In the genomic region with DNA sequence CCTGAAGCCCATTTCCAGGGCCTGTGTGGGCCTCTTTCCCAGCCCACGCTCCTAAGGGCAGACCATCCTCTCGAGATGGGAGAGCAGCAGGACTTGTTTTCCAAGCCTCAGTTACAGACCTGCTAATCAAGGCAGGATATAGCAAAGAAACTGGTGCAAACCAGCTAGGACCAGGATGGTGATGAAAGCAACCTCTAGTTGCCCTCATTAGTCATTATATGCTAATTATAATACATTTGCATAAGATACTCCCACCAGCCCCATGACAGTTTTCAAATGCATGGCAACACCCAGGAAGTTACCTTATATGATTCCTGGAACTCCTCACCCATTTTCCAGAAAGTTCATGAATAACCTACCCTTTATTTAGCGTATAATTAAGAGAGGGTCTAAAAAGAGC, we compare ENCODE assay signal across 22 cellular contexts. TPM values are rescaled to one million over a fixed set of nuclear protein-coding genes. Genes with fewer than 3 reads are reported as not detected.
A peak's percentile ranks its signal among the peaks of the same experiment; 100 is the strongest.
DNase-seq lines count a peak whose midpoint lies in the region; ATAC-seq, FAIRE-seq and TF ChIP-seq lines count a peak whose summit lies in the region.
"Had no signal": no experiment of that assay in that cellular context is flagged by ENCODE, and none has a peak within 500 bp of the region (broad histone marks: within the 10 kb centered on the region; RNA-seq: fewer than 3 reads in every experiment).

No MANE protein-coding gene starts in this region.

- no peak overlapping the region for H3K27ac Mint-ChIP-seq in activated CD8-positive, alpha-beta T cell treated with anti-CD3 and anti-CD28 coated beads for 36 hours
- H3K27ac Mint-ChIP-seq in activated CD8-positive, alpha-beta T cell treated with anti-CD3 and anti-CD28 coated beads, Interleukin-2, amount 10 ng/mL, durations not matched to agents 7 days and 5 days = no peak overlapping the region
- no peak overlapping the region for H3K27ac Mint-ChIP-seq in Caco-2 (ENCODE audit: unreplicated experiment)
- H3K27ac Mint-ChIP-seq: CD4-positive, alpha-beta memory T cell had no signal

- no peak for FAIRE-seq in H1 (lab: Jason Lieb, UNC)

- no peaks in the 10 kb centered on the region for H3K36me3 ChIP-seq in H1 (ENCODE audit: control insufficient read depth in 2 of 4, insufficient read depth in 4 of 4, low read length in 3 of 4)
- no peaks in the 10 kb centered on the region for H3K36me3 ChIP-seq in neuronal stem cell (replicated peaks in 1 of 2; ENCODE audit: control insufficient read depth in 2 of 2, insufficient read depth in 2 of 2, low read length in 2 of 2)
- H3K36me3 ChIP-seq in Caco-2 (ENCODE audit: control insufficient read depth, insufficient read depth, low read length) = no peaks in the 10 kb centered on the region
- H3K36me3 ChIP-seq: MG63 had no signal

- H3K14ac ChIP-seq in H1 (ENCODE audit: insufficient read length) (no peak overlapping the region), neuronal stem cell (ENCODE audit: low read length) (no peak overlapping the region)

- H3K4me1 ChIP-seq in H1 (replicated peaks in 1 of 4; ENCODE audit: control insufficient read depth in 3 of 4, insufficient read depth in 4 of 4, low read length in 3 of 4) (peaks cover 0 to 3% (median 0%) of the 10 kb centered on the region in 4 experiments; a peak in 2 of 7 replicates), neuronal stem cell (ENCODE audit: control insufficient read depth in 2 of 2, insufficient read depth in 1 of 2, low read depth in 1 of 2, low read length in 2 of 2) (peaks cover 0 to 6% of the 10 kb centered on the region in 2 donors), Caco-2 (no peaks in the 10 kb centered on the region)

- H3K4me3 ChIP-seq in H1 (ENCODE audit: extremely low read depth in 1 of 4, insufficient read depth in 2 of 4, low read depth in 3 of 4, low read length in 4 of 4) = no peak overlapping the region
- H3K4me3 ChIP-seq in neuronal stem cell (ENCODE audit: low read length in 2 of 2) = no peak overlapping the region
- H3K4me3 ChIP-seq in Caco-2 (ENCODE audit: low read depth, low read length) = no peak overlapping the region
- H3K4me3 ChIP-seq: MG63 had no signal

- H4K91ac ChIP-seq in H1 (replicated peaks; ENCODE audit: insufficient read length, low read length) (peak overlapping the region; percentile 61), neuronal stem cell (ENCODE audit: low read depth, low read length, poor library complexity) (no peak overlapping the region)

- peak; percentile 50 for ATAC-seq in activated CD8-positive, alpha-beta T cell treated with anti-CD3 and anti-CD28 coated beads for 36 hours
- no peak for ATAC-seq in activated CD8-positive, alpha-beta T cell treated with anti-CD3 and anti-CD28 coated beads, Interleukin-2, amount 10 ng/mL, durations not matched to agents 7 days and 5 days
- ATAC-seq in HG03280 (IDR thresholded peaks at IDR 0.05; ENCODE audit: unreplicated experiment) = no peak

- H3K9ac ChIP-seq in H1 (replicated peaks in 1 of 4; ENCODE audit: extremely low read depth in 1 of 4, low read depth in 3 of 4, low read length in 3 of 4) (no peak overlapping the region), neuronal stem cell (ENCODE audit: low read depth, low read length, poor library complexity) (no peak overlapping the region)
- H3K9ac ChIP-seq: KMS-11, SK-N-SH had no signal

- no peak overlapping the region for H4K8ac ChIP-seq in H1 (ENCODE audit: extremely low read depth, insufficient read depth, low read length)
- H4K8ac ChIP-seq in neuronal stem cell (ENCODE audit: low read depth, low read length) = no peak overlapping the region

- intact Hi-C loops in activated CD8-positive, alpha-beta T cell treated with anti-CD3 and anti-CD28 coated beads for 36 hours (cut with micrococcal nuclease) = loop anchor here (10.0 kb wide), 1 partner anchor 155 kb away; no protein-coding TSS in a partner anchor
- intact Hi-C loops in Caco-2 (cut with micrococcal nuclease; ENCODE audit: unreplicated experiment) = loop anchor here (5.0 kb wide), 2 partner anchors 52 to 302 kb away; no protein-coding TSS in a partner anchor

- TF ChIP-seq RAD21 in H1 (IDR thresholded peaks at IDR 0.05 in 1 of 2, conservative IDR thresholded peaks at IDR 0.05 in 1 of 2; ENCODE audit: low read depth in 2 of 2, low read length in 2 of 2) = no peak

- H4K20me1 ChIP-seq in H1 (replicated peaks in 1 of 2; ENCODE audit: control insufficient read depth in 1 of 2, insufficient read depth in 2 of 2, low read length in 2 of 2) = no peaks in the 10 kb centered on the region

- WGBS in H1 (ENCODE audit: extremely low coverage in 1 of 2, insufficient coverage in 1 of 2, insufficient read length in 1 of 2, insufficient replicate concordance in 2 of 2, low coverage in 1 of 2, low lambda C conversion rate in 2 of 2, missing lambda C conversion rate in 1 of 2), 2 experiments = 90% methylated on average over 3 of the region's 3 CpGs; no CpG with 5 or more reads in 1 of the 2 experiments
- no CpG with 5 or more reads among the region's 3 CpGs for WGBS in neuronal stem cell (ENCODE audit: extremely low coverage in 2 of 2, insufficient read length in 2 of 2, insufficient replicate concordance in 1 of 2), 2 donors

- no peak overlapping the region for H2AK5ac ChIP-seq in H1 (ENCODE audit: low read depth, low read length)
- no peak overlapping the region for H2AK5ac ChIP-seq in neuronal stem cell (ENCODE audit: low read depth, low read length)

- no peak for TF ChIP-seq POLR2A in H1 (IDR thresholded peaks at IDR 0.05; ENCODE audit: control extremely low read depth in 1 of 2, low read depth in 2 of 2, low read length in 2 of 2)

- H3K4me1 Mint-ChIP-seq in activated CD8-positive, alpha-beta T cell treated with anti-CD3 and anti-CD28 coated beads for 36 hours (ENCODE audit: low read depth) = peaks cover 2% of the 10 kb centered on the region
- peaks cover 2% of the 10 kb centered on the region for H3K4me1 Mint-ChIP-seq in activated CD8-positive, alpha-beta T cell treated with anti-CD3 and anti-CD28 coated beads, Interleukin-2, amount 10 ng/mL, durations not matched to agents 7 days and 5 days (ENCODE audit: low read depth)
- H3K4me1 Mint-ChIP-seq in Caco-2 (ENCODE audit: low read depth, unreplicated experiment) = no peaks in the 10 kb centered on the region

- POLR2A ChIA-PET in activated CD8-positive, alpha-beta T cell treated with anti-CD3 and anti-CD28 coated beads for 36 hours (lab: Charles Lee) = no interaction called here
- POLR2A ChIA-PET in activated CD8-positive, alpha-beta T cell treated with anti-CD3 and anti-CD28 coated beads, Interleukin-2, amount 10 ng/mL, durations not matched to agents 7 days and 5 days (lab: Charles Lee) = no interaction called here
- POLR2A ChIA-PET in H1 (lab: Charles Lee; ENCODE audit: partially characterized antibody) = no interaction called here
- POLR2A ChIA-PET in Caco-2 (lab: Charles Lee) = no interaction called here

- H3K4me2 ChIP-seq in H1 (ENCODE audit: insufficient read depth in 1 of 2, low read depth in 2 of 2, low read length in 2 of 2) = no peak overlapping the region
- H3K4me2 ChIP-seq in neuronal stem cell (ENCODE audit: insufficient read depth, low read length, poor library complexity, severe bottlenecking) = no peak overlapping the region
- H3K4me2 ChIP-seq: KMS-11, SK-N-SH had no signal

- H3K27me3 Mint-ChIP-seq in activated CD8-positive, alpha-beta T cell treated with anti-CD3 and anti-CD28 coated beads for 36 hours = peaks cover 3% of the 10 kb centered on the region
- peaks cover 9% of the 10 kb centered on the region for H3K27me3 Mint-ChIP-seq in activated CD8-positive, alpha-beta T cell treated with anti-CD3 and anti-CD28 coated beads, Interleukin-2, amount 10 ng/mL, durations not matched to agents 7 days and 5 days (ENCODE audit: low read depth)
- peaks cover 2% of the 10 kb centered on the region for H3K27me3 Mint-ChIP-seq in Caco-2 (ENCODE audit: insufficient read depth, unreplicated experiment)

- H2BK120ac ChIP-seq in H1 (replicated peaks; ENCODE audit: low read depth, low read length) = no peak overlapping the region
- H2BK120ac ChIP-seq in neuronal stem cell (ENCODE audit: low read depth, low read length) = no peak overlapping the region

- H3K27me3 ChIP-seq in H1 (replicated peaks in 1 of 4; ENCODE audit: control insufficient read depth in 3 of 4, extremely low read depth in 1 of 4, insufficient read depth in 3 of 4, low read length in 3 of 4) (0 out of 7 replicates have a peak, but pooled peaks cover 0 to 2% (median 0%) of the 10 kb centered on the region in 4 experiments), neuronal stem cell (ENCODE audit: control insufficient read depth in 3 of 3, insufficient read depth in 3 of 3, low read depth in 1 of 3, low read length in 3 of 3) (peaks cover 0 to 8% (median 0%) of the 10 kb centered on the region in 3 experiments), Caco-2 (replicated peaks; ENCODE audit: control insufficient read depth, insufficient read depth, low read length) (no peaks in the 10 kb centered on the region)
- H3K27me3 ChIP-seq: MG63 had no signal

- H4K5ac ChIP-seq in H1 (ENCODE audit: insufficient read length, low read depth, low read length) = no peak overlapping the region

- no peaks in the 10 kb centered on the region for H3K79me2 ChIP-seq in H1 (ENCODE audit: control insufficient read depth in 1 of 2, insufficient read depth in 2 of 2, low read length in 2 of 2)

- no peak overlapping the region for H3K4ac ChIP-seq in H1 (replicated peaks; ENCODE audit: insufficient read length, low read depth, low read length)
- no peak overlapping the region for H3K4ac ChIP-seq in neuronal stem cell (ENCODE audit: low read length)

- H3K79me1 ChIP-seq in H1 (ENCODE audit: low read depth, low read length) (no peaks in the 10 kb centered on the region), neuronal stem cell (ENCODE audit: low read depth, low read length) (no peaks in the 10 kb centered on the region)

- H2BK12ac ChIP-seq in H1 (ENCODE audit: low read depth, low read length) (no peak overlapping the region), neuronal stem cell (ENCODE audit: low read length) (no peak overlapping the region)

- CTCF ChIA-PET in activated CD8-positive, alpha-beta T cell treated with anti-CD3 and anti-CD28 coated beads for 36 hours (lab: Charles Lee) = interaction anchor here (0.9 to 4.2 kb wide), 3 partner anchors 10 to 313 kb away, joined by 3 to 17 read pairs (median 5); no protein-coding TSS in a partner anchor
- CTCF ChIA-PET in activated CD8-positive, alpha-beta T cell treated with anti-CD3 and anti-CD28 coated beads, Interleukin-2, amount 10 ng/mL, durations not matched to agents 7 days and 5 days (lab: Charles Lee) = interaction anchor here (1.0 to 4.5 kb wide), 3 partner anchors 15 to 165 kb away, joined by 3 to 26 read pairs (median 23); no protein-coding TSS in a partner anchor
- CTCF ChIA-PET in H1 (lab: Charles Lee; ENCODE audit: partially characterized antibody) (interaction anchor here (0.9 to 6.4 kb wide), 15 partner anchors 8 to 450 kb away, joined by 3 to 165 read pairs (median 5); partner anchors contain the start of gene TRH), Caco-2 (lab: Charles Lee) (no interaction called here)

- no peak overlapping the region for H3K27ac ChIP-seq in H1 (ENCODE audit: low read depth, low read length)
- H3K27ac ChIP-seq in neuronal stem cell (replicated peaks; ENCODE audit: low read length) = no peak overlapping the region
- H3K27ac ChIP-seq: KMS-11 had no signal

- H2BK15ac ChIP-seq in H1 (ENCODE audit: low read length) = no peak overlapping the region
- no peak overlapping the region for H2BK15ac ChIP-seq in neuronal stem cell (ENCODE audit: low read length)

- H3K18ac ChIP-seq in H1 (ENCODE audit: extremely low read depth, low read length) (no peak overlapping the region), neuronal stem cell (ENCODE audit: low read length) (peak overlapping the region; percentile 21)

- H3K4me3 Mint-ChIP-seq in activated CD8-positive, alpha-beta T cell treated with anti-CD3 and anti-CD28 coated beads for 36 hours = no peak overlapping the region
- no peak overlapping the region for H3K4me3 Mint-ChIP-seq in activated CD8-positive, alpha-beta T cell treated with anti-CD3 and anti-CD28 coated beads, Interleukin-2, amount 10 ng/mL, durations not matched to agents 7 days and 5 days
- H3K4me3 Mint-ChIP-seq in Caco-2 (ENCODE audit: unreplicated experiment) = no peak overlapping the region
- H3K4me3 Mint-ChIP-seq: CD4-positive, alpha-beta memory T cell had no signal

- no peak overlapping the region for H2BK5ac ChIP-seq in H1 (ENCODE audit: low read depth, low read length)
- no peak overlapping the region for H2BK5ac ChIP-seq in neuronal stem cell (ENCODE audit: low read length)

- TF ChIP-seq EP300 in H1 (IDR thresholded peaks at IDR 0.05; ENCODE audit: borderline replicate concordance in 1 of 2, low read depth in 2 of 2, low read length in 2 of 2) = no peak

- peak; percentile 10 for DNase-seq in activated CD8-positive, alpha-beta T cell treated with anti-CD3 and anti-CD28 coated beads for 36 hours
- no peak for DNase-seq in activated CD8-positive, alpha-beta T cell treated with anti-CD3 and anti-CD28 coated beads, Interleukin-2, amount 10 ng/mL, durations not matched to agents 7 days and 5 days
- peak; percentile 25 for DNase-seq in NAMALWA (ENCODE audit: low spot score)
- no peak for DNase-seq in H1 (ENCODE audit: low read depth in 1 of 2, low spot score in 2 of 2)
- no peak for DNase-seq in neuronal stem cell (ENCODE audit: low spot score)
- no peak for DNase-seq in germinal center (ENCODE audit: low spot score)
- DNase-seq in Caco-2 = no peak
- DNase-seq: Calu3; CD4-positive, alpha-beta memory T cell; H7; MG63; NCI-H1105; NCI-H2081; NCI-H446 treated with DMSO at 0.1 percent for 48 hours; NCI-H69; RPMI8226; SHP77 treated with DMSO at 0.1 percent for 48 hours; SK-N-SH had no signal

- H3K9me3 ChIP-seq in H1 (ENCODE audit: insufficient read depth in 2 of 2, low read depth in 1 of 2, low read length in 1 of 2) = no peaks in the 10 kb centered on the region
- H3K9me3 ChIP-seq in neuronal stem cell (replicated peaks in 1 of 2; ENCODE audit: control insufficient read depth in 2 of 2, insufficient read depth in 1 of 2, low read depth in 1 of 2, low read length in 2 of 2) = peaks cover 0 to 3% of the 10 kb centered on the region in 2 donors
- no peaks in the 10 kb centered on the region for H3K9me3 ChIP-seq in Caco-2
- H3K9me3 ChIP-seq: MG63, SK-N-SH had no signal

- no peaks in the 10 kb centered on the region for H3K9me3 Mint-ChIP-seq in activated CD8-positive, alpha-beta T cell treated with anti-CD3 and anti-CD28 coated beads for 36 hours
- no peaks in the 10 kb centered on the region for H3K9me3 Mint-ChIP-seq in activated CD8-positive, alpha-beta T cell treated with anti-CD3 and anti-CD28 coated beads, Interleukin-2, amount 10 ng/mL, durations not matched to agents 7 days and 5 days (ENCODE audit: insufficient read depth)
- H3K9me3 Mint-ChIP-seq in Caco-2 (ENCODE audit: unreplicated experiment) = no peaks in the 10 kb centered on the region

- no peaks in the 10 kb centered on the region for H3K36me3 Mint-ChIP-seq in activated CD8-positive, alpha-beta T cell treated with anti-CD3 and anti-CD28 coated beads for 36 hours (ENCODE audit: low read depth)
- H3K36me3 Mint-ChIP-seq in activated CD8-positive, alpha-beta T cell treated with anti-CD3 and anti-CD28 coated beads, Interleukin-2, amount 10 ng/mL, durations not matched to agents 7 days and 5 days (ENCODE audit: low read depth) = no peaks in the 10 kb centered on the region
- H3K36me3 Mint-ChIP-seq in Caco-2 (ENCODE audit: insufficient read depth, unreplicated experiment) = no peaks in the 10 kb centered on the region
- H3K36me3 Mint-ChIP-seq: CD4-positive, alpha-beta memory T cell had no signal

- no peak for TF ChIP-seq CTCF in activated CD8-positive, alpha-beta T cell treated with anti-CD3 and anti-CD28 coated beads for 36 hours (IDR thresholded peaks at IDR 0.05)
- TF ChIP-seq CTCF in H1 (IDR thresholded peaks at IDR 0.05; ENCODE audit: control extremely low read depth in 1 of 3, insufficient read depth in 1 of 3, low read depth in 1 of 3, low read length in 3 of 3) (no peak), Caco-2 (IDR thresholded peaks at IDR 0.05; ENCODE audit: insufficient read depth in 1 of 2, low read depth in 1 of 2, low read length in 1 of 2, severe bottlenecking in 1 of 2, unreplicated experiment in 1 of 2) (no peak)

- no peak overlapping the region for H2AFZ ChIP-seq in H1 (ENCODE audit: low read length)
- H2AFZ ChIP-seq in neuronal stem cell (ENCODE audit: low read length) = no peak overlapping the region

- H3K23ac ChIP-seq in H1 (ENCODE audit: insufficient read length) (no peak overlapping the region), neuronal stem cell (ENCODE audit: low read depth, low read length, poor library complexity) (no peak overlapping the region)

- peaks cover 2% of the 10 kb centered on the region; the same call in 1 of the 2 replicates for H3K23me2 ChIP-seq in H1 (ENCODE audit: low read depth, low read length)

- no peak overlapping the region for H3K56ac ChIP-seq in H1 (replicated peaks; ENCODE audit: insufficient read length, low read depth, low read length)

- H2BK20ac ChIP-seq in H1 (ENCODE audit: low read length) = no peak overlapping the region

- BruUV-seq in Caco-2 (replicated peaks; lab: Mats Ljungman, UMichigan) = no TSS peak

RNA-seq across cellular contexts. Expression of gene TRH, which starts 34.4 kb away (rescaled TPM):
- not detected for total RNA-seq in activated CD8-positive, alpha-beta T cell treated with anti-CD3 and anti-CD28 coated beads for 36 hours
- total RNA-seq in activated CD8-positive, alpha-beta T cell treated with anti-CD3 and anti-CD28 coated beads, Interleukin-2, amount 10 ng/mL, durations not matched to agents 7 days and 5 days = not detected
- not detected in 2 replicates for total RNA-seq in H1 (2021; fragmentation: NEBNext Ultra II Directional; extraction: Animal tissue kit (Norgen Biotek cat#: 25700))
- 0.03 TPM in 1 of 2 replicates, not detected in the other for polyA plus RNA-seq in H1 (2011; rRNA removed)
- not detected for polyA plus RNA-seq in H1 (2011; cell fraction: cytosol; rRNA removed)
- 0.13 TPM for polyA plus RNA-seq in H1 (2011; cell fraction: nucleus; rRNA removed)
- 0.14 to 0.22 TPM in 2 of 4 replicates, not detected in the others for polyA plus RNA-seq in H1 (2012, experiment 1 of 2)
- not detected for polyA plus RNA-seq in H1 (2012, experiment 2 of 2)
- 0.08 TPM for polyA plus RNA-seq in H1 (2013, experiment 1 of 2)
- polyA plus RNA-seq in H1 (2013, experiment 2 of 2) = 0.17 TPM
- polyA minus RNA-seq in H1 (2011; rRNA and poly(A)+ RNA removed) = not detected in 2 replicates
- polyA minus RNA-seq in H1 (2011; cell fraction: cytosol; rRNA and poly(A)+ RNA removed) = not detected
- not detected for polyA minus RNA-seq in H1 (2011; cell fraction: nucleus; rRNA and poly(A)+ RNA removed)
- 0.54 TPM for polyA plus RNA-seq in neuronal stem cell (2013, experiment 1 of 2)
- 0.71 TPM for polyA plus RNA-seq in neuronal stem cell (2013, experiment 2 of 2)
- total RNA-seq in Caco-2 (2022) = not detected in 2 replicates
- total RNA-seq: A172; Calu3; CD4-positive, alpha-beta memory T cell had no signal
- polyA plus RNA-seq: BJ; CD4-positive, alpha-beta memory T cell; SK-N-SH had no signal

RNA-seq across cellular contexts. Expression of gene TMCC1, which starts 46.6 kb away (rescaled TPM):
- total RNA-seq in activated CD8-positive, alpha-beta T cell treated with anti-CD3 and anti-CD28 coated beads for 36 hours = 10 to 100 TPM; 14.1 to 18.0 TPM
- total RNA-seq in activated CD8-positive, alpha-beta T cell treated with anti-CD3 and anti-CD28 coated beads, Interleukin-2, amount 10 ng/mL, durations not matched to agents 7 days and 5 days = 10 to 100 TPM; 15.9 to 16.8 TPM
- 21.6 and 27.1 TPM in 2 replicates for total RNA-seq in H1 (2021; fragmentation: NEBNext Ultra II Directional; extraction: Animal tissue kit (Norgen Biotek cat#: 25700))
- 8.4 and 10.4 TPM in 2 replicates for polyA plus RNA-seq in H1 (2011; rRNA removed)
- 11.9 TPM for polyA plus RNA-seq in H1 (2011; cell fraction: cytosol; rRNA removed)
- polyA plus RNA-seq in H1 (2011; cell fraction: nucleus; rRNA removed) = 9.0 TPM
- polyA plus RNA-seq in H1 (2012, experiment 1 of 2) = 9.7 to 13.6 TPM (median 11.3 TPM) in 4 replicates
- polyA plus RNA-seq in H1 (2012, experiment 2 of 2) = 0.89 TPM
- 9.0 TPM for polyA plus RNA-seq in H1 (2013, experiment 1 of 2)
- 9.7 TPM for polyA plus RNA-seq in H1 (2013, experiment 2 of 2)
- 29.4 and 31.7 TPM in 2 replicates for polyA minus RNA-seq in H1 (2011; rRNA and poly(A)+ RNA removed)
- polyA minus RNA-seq in H1 (2011; cell fraction: cytosol; rRNA and poly(A)+ RNA removed) = 15.9 TPM
- 38.1 TPM for polyA minus RNA-seq in H1 (2011; cell fraction: nucleus; rRNA and poly(A)+ RNA removed)
- 16.8 TPM for polyA plus RNA-seq in neuronal stem cell (2013, experiment 1 of 2)
- 15.5 TPM for polyA plus RNA-seq in neuronal stem cell (2013, experiment 2 of 2)
- 26.0 and 27.8 TPM in 2 replicates for total RNA-seq in Caco-2 (2022)

Comparison
In these comparisons a context has a peak if more than half of its experiments do, and no peak if none do; other contexts are left out.
1. DNase-seq: peak in activated CD8-positive, alpha-beta T cell treated with anti-CD3 and anti-CD28 coated beads for 36 hours (single experiment) and NAMALWA (single experiment); none in activated CD8-positive, alpha-beta T cell treated with anti-CD3 and anti-CD28 coated beads, Interleukin-2, amount 10 ng/mL, durations not matched to agents 7 days and 5 days (single experiment), H1 (0 of 2), neuronal stem cell (single experiment), germinal center (single experiment) and Caco-2 (0 of 2).